Comparison of ENCODE assay signal across 8 cellular contexts in genomic region chr12:13099910-13100609, GRCh38. TPM values are rescaled to one million over a fixed set of nuclear protein-coding genes. Genes with fewer than 3 reads are reported as not detected.
DNase-seq lines count a peak whose midpoint lies in the region; ATAC-seq and TF ChIP-seq lines count a peak whose summit lies in the region.

No MANE protein-coding gene starts in this region.

- peaks cover 49% of the 10 kb centered on the region for H3K4me1 Mint-ChIP-seq in activated naive CD4-positive, alpha-beta T cell treated with anti-CD3 and anti-CD28 coated beads for 36 hours (ENCODE audit: low read depth)

- intact Hi-C loops in activated naive CD4-positive, alpha-beta T cell treated with anti-CD3 and anti-CD28 coated beads for 36 hours (cut with micrococcal nuclease) = loop anchor here (2.0 kb wide), 2 partner anchors 247 to 375 kb away; no protein-coding TSS in a partner anchor
- intact Hi-C loops in upper lobe of right lung (cut with DNase I) = loop anchor here (10.0 kb wide), 1 partner anchor 115 kb away; no protein-coding TSS in a partner anchor

- H3K36me3 ChIP-seq in lung (ENCODE audit: control insufficient read depth in 2 of 2, insufficient read depth in 2 of 2, low read length in 2 of 2) (no peaks in the 10 kb centered on the region), upper lobe of right lung (no peaks in the 10 kb centered on the region)

- WGBS in lung, 2 donors = 62 to 68% methylated on average over 8 of the region's 8 CpGs

- no peak overlapping the region for H3K27ac Mint-ChIP-seq in activated naive CD4-positive, alpha-beta T cell treated with anti-CD3 and anti-CD28 coated beads for 36 hours
- peak overlapping the region in 1 of 2 donors; percentile 82 for H3K27ac Mint-ChIP-seq in activated naive CD4-positive, alpha-beta T cell treated with anti-CD3 and anti-CD28 coated beads, Interleukin-2, amount 50 U/mL, for 72 hours

- H3K27ac ChIP-seq in angular gyrus (ENCODE audit: low read depth, low read length) (peak overlapping the region; percentile 95), lung (ENCODE audit: low read depth in 1 of 2, low read length in 1 of 2) (peak overlapping the region; percentile 92 to 96), upper lobe of right lung (peak overlapping the region; percentile 99)

- no peaks in the 10 kb centered on the region for H3K9me3 Mint-ChIP-seq in activated naive CD4-positive, alpha-beta T cell treated with anti-CD3 and anti-CD28 coated beads for 36 hours
- no peaks in the 10 kb centered on the region for H3K9me3 Mint-ChIP-seq in activated naive CD4-positive, alpha-beta T cell treated with anti-CD3 and anti-CD28 coated beads, Interleukin-2, amount 50 U/mL, for 72 hours

- CTCF ChIA-PET in activated naive CD4-positive, alpha-beta T cell treated with anti-CD3 and anti-CD28 coated beads for 36 hours (lab: Charles Lee) = interaction anchor here (0.8 to 5.7 kb wide), 6 partner anchors 45 to 286 kb away, joined by 3 to 147 read pairs (median 4); partner anchors contain the start of gene EMP1

- DNase-seq in activated naive CD4-positive, alpha-beta T cell treated with anti-CD3 and anti-CD28 coated beads for 36 hours = no peak
- no peak for DNase-seq in activated naive CD4-positive, alpha-beta T cell treated with anti-CD3 and anti-CD28 coated beads, Interleukin-2, amount 50 U/mL, for 72 hours (ENCODE audit: low spot score in 2 of 2)
- DNase-seq in lung (ENCODE audit: low spot score) (no peak), upper lobe of right lung (no peak), left lobe of liver (ENCODE audit: low spot score) (no peak), GF-D8 (lab: John Stamatoyannopoulos, UW) (no peak)

- H3K4me3 ChIP-seq in lung = no peak overlapping the region
- no peak overlapping the region for H3K4me3 ChIP-seq in upper lobe of right lung

- TF ChIP-seq CTCF in lung (IDR thresholded peaks at IDR 0.05; ENCODE audit: control extremely low read depth, extremely low read depth) (no peak), upper lobe of right lung (IDR thresholded peaks at IDR 0.05) (no peak)

- H3K4me1 ChIP-seq in lung (ENCODE audit: control insufficient read depth in 2 of 2, insufficient read depth in 2 of 2, low read length in 2 of 2) (peaks cover 16 to 23% of the 10 kb centered on the region in 2 donors), upper lobe of right lung (peaks cover 59% of the 10 kb centered on the region)

- no peaks in the 10 kb centered on the region for H3K27me3 ChIP-seq in lung (ENCODE audit: control insufficient read depth, insufficient read depth)
- no peaks in the 10 kb centered on the region for H3K27me3 ChIP-seq in upper lobe of right lung

- H3K36me3 Mint-ChIP-seq in activated naive CD4-positive, alpha-beta T cell treated with anti-CD3 and anti-CD28 coated beads for 36 hours (ENCODE audit: low read depth) = no peaks in the 10 kb centered on the region
- H3K36me3 Mint-ChIP-seq in activated naive CD4-positive, alpha-beta T cell treated with anti-CD3 and anti-CD28 coated beads, Interleukin-2, amount 50 U/mL, for 72 hours = no peaks in the 10 kb centered on the region

- H3K4me3 Mint-ChIP-seq in activated naive CD4-positive, alpha-beta T cell treated with anti-CD3 and anti-CD28 coated beads for 36 hours = peak overlapping the region; percentile 55

- H3K9me3 ChIP-seq in lung (ENCODE audit: control insufficient read depth in 2 of 2, insufficient read depth in 1 of 2, low read length in 1 of 2) (no peaks in the 10 kb centered on the region), upper lobe of right lung (no peaks in the 10 kb centered on the region)

- no peak for ATAC-seq in activated naive CD4-positive, alpha-beta T cell treated with anti-CD3 and anti-CD28 coated beads, Interleukin-2, amount 50 U/mL, for 72 hours
- ATAC-seq in lung (ENCODE audit: insufficient read depth, low FRiP score) = no peak
- ATAC-seq in upper lobe of right lung = no peak
- no peak for ATAC-seq in left lobe of liver
- ATAC-seq in HG03565 (IDR thresholded peaks at IDR 0.05; ENCODE audit: unreplicated experiment) = no peak

- H3K27me3 Mint-ChIP-seq in activated naive CD4-positive, alpha-beta T cell treated with anti-CD3 and anti-CD28 coated beads for 36 hours (ENCODE audit: low read depth) = no peaks in the 10 kb centered on the region

RNA-seq across cellular contexts. Expression of gene GSG1, which starts 3.4 kb away (rescaled TPM):
- not detected for total RNA-seq in activated naive CD4-positive, alpha-beta T cell treated with anti-CD3 and anti-CD28 coated beads for 36 hours
- not detected for total RNA-seq in activated naive CD4-positive, alpha-beta T cell treated with anti-CD3 and anti-CD28 coated beads, Interleukin-2, amount 50 U/mL, for 72 hours
- total RNA-seq in lung (not detected), upper lobe of right lung (not detected), left lobe of liver (not detected)
- not detected for polyA plus RNA-seq in lung

RNA-seq across cellular contexts. Expression of gene FAM234B, which starts 55.9 kb away (rescaled TPM):
- total RNA-seq in activated naive CD4-positive, alpha-beta T cell treated with anti-CD3 and anti-CD28 coated beads for 36 hours = 1 to 10 TPM; 7.4 to 7.7 TPM
- 10 to 100 TPM in 1 of 2 donors, 1 to 10 TPM in 1; 6.2 to 17.2 TPM for total RNA-seq in activated naive CD4-positive, alpha-beta T cell treated with anti-CD3 and anti-CD28 coated beads, Interleukin-2, amount 50 U/mL, for 72 hours
- total RNA-seq in lung (10 to 100 TPM in 1 of 2 donors, 1 to 10 TPM in 1; 9.0 to 10.4 TPM), upper lobe of right lung (9.6 TPM), left lobe of liver (4.4 TPM)
- 1 to 10 TPM; 1.4 to 3.6 TPM for polyA plus RNA-seq in lung
